Comparison of ENCODE assay signal across 1 cellular context in genomic region chr7:159063046-159063840, GRCh38.
TF ChIP-seq lines count a peak whose summit lies in the region.

No MANE protein-coding gene starts in this region.

TF ChIP-seq in WTC11, 78 proteins besides CTCF, POLR2A, EP300 and RAD21 (continued from another document):
- TF ChIP-seq, protein P1, sequence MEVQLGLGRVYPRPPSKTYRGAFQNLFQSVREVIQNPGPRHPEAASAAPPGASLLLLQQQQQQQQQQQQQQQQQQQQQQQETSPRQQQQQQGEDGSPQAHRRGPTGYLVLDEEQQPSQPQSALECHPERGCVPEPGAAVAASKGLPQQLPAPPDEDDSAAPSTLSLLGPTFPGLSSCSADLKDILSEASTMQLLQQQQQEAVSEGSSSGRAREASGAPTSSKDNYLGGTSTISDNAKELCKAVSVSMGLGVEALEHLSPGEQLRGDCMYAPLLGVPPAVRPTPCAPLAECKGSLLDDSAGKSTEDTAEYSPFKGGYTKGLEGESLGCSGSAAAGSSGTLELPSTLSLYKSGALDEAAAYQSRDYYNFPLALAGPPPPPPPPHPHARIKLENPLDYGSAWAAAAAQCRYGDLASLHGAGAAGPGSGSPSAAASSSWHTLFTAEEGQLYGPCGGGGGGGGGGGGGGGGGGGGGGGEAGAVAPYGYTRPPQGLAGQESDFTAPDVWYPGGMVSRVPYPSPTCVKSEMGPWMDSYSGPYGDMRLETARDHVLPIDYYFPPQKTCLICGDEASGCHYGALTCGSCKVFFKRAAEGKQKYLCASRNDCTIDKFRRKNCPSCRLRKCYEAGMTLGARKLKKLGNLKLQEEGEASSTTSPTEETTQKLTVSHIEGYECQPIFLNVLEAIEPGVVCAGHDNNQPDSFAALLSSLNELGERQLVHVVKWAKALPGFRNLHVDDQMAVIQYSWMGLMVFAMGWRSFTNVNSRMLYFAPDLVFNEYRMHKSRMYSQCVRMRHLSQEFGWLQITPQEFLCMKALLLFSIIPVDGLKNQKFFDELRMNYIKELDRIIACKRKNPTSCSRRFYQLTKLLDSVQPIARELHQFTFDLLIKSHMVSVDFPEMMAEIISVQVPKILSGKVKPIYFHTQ (CRISPR knock-in tag; IDR thresholded peaks at IDR 0.05), result no peak
- TF ChIP-seq, protein P2, sequence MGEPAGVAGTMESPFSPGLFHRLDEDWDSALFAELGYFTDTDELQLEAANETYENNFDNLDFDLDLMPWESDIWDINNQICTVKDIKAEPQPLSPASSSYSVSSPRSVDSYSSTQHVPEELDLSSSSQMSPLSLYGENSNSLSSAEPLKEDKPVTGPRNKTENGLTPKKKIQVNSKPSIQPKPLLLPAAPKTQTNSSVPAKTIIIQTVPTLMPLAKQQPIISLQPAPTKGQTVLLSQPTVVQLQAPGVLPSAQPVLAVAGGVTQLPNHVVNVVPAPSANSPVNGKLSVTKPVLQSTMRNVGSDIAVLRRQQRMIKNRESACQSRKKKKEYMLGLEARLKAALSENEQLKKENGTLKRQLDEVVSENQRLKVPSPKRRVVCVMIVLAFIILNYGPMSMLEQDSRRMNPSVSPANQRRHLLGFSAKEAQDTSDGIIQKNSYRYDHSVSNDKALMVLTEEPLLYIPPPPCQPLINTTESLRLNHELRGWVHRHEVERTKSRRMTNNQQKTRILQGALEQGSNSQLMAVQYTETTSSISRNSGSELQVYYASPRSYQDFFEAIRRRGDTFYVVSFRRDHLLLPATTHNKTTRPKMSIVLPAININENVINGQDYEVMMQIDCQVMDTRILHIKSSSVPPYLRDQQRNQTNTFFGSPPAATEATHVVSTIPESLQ (CRISPR knock-in tag; IDR thresholded peaks at IDR 0.05), result no peak
- TF ChIP-seq IRF1 (CRISPR knock-in tag; IDR thresholded peaks at IDR 0.05) (no peak), GABPB1 (CRISPR knock-in tag; IDR thresholded peaks at IDR 0.05) (no peak), NFATC4 (CRISPR knock-in tag; IDR thresholded peaks at IDR 0.05) (no peak), ELF4 (CRISPR knock-in tag; IDR thresholded peaks at IDR 0.05; ENCODE audit: low read depth) (no peak), ATF1 (CRISPR knock-in tag; IDR thresholded peaks at IDR 0.05) (no peak), NFYB (CRISPR knock-in tag; conservative IDR thresholded peaks at IDR 0.05; ENCODE audit: low read depth) (no peak), AFF4 (CRISPR knock-in tag; IDR thresholded peaks at IDR 0.05; ENCODE audit: borderline replicate concordance) (no peak), GTF2I (CRISPR knock-in tag; conservative IDR thresholded peaks at IDR 0.05) (no peak)
